21 cellular contexts compared by ENCODE assay signal in genomic region chr4:2252530-2252924, GRCh38. TPM values are rescaled to one million over a fixed set of nuclear protein-coding genes. Genes with fewer than 3 reads are reported as not detected.
A peak's percentile ranks its signal among the peaks of the same experiment; 100 is the strongest.
DNase-seq lines count a peak whose midpoint lies in the region; ATAC-seq and TF ChIP-seq lines count a peak whose summit lies in the region.
"Had no signal": no experiment of that assay in that cellular context is flagged by ENCODE, and none has a peak within 500 bp of the region (broad histone marks: within the 10 kb centered on the region; RNA-seq: fewer than 3 reads in every experiment).

No MANE protein-coding gene starts in this region.

- no peak for TF ChIP-seq EP300 in SK-N-SH (IDR thresholded peaks at IDR 0.05; ENCODE audit: borderline replicate concordance in 1 of 2, low read depth in 1 of 2, low read length in 1 of 2)

- H3K36me3 Mint-ChIP-seq in central memory CD8-positive, alpha-beta T cell (ENCODE audit: insufficient read depth) = peaks cover 55% of the 10 kb centered on the region

- peak overlapping the region; percentile 29 for H3K27ac Mint-ChIP-seq in central memory CD8-positive, alpha-beta T cell (ENCODE audit: low read depth)
- H3K27ac Mint-ChIP-seq: B cell had no signal

- no peaks in the 10 kb centered on the region for H3F3A ChIP-seq in SK-N-SH (replicated peaks; ENCODE audit: insufficient read depth)

- peaks cover 14% of the 10 kb centered on the region for H3K79me2 ChIP-seq in SK-N-SH (ENCODE audit: insufficient read depth)
- peaks cover 38% of the 10 kb centered on the region for H3K79me2 ChIP-seq in osteoblast (ENCODE audit: insufficient read depth, low read length)
- H3K79me2 ChIP-seq: parathyroid adenoma had no signal

- H3K4me2 ChIP-seq in SK-N-SH = no peak overlapping the region
- no peak overlapping the region for H3K4me2 ChIP-seq in osteoblast (ENCODE audit: insufficient read depth, low read length)

- H4K20me1 ChIP-seq in SK-N-SH (ENCODE audit: insufficient read depth) (peaks cover 47% of the 10 kb centered on the region), osteoblast (ENCODE audit: insufficient read depth, low read length) (peaks cover 67% of the 10 kb centered on the region)

- CTCF ChIA-PET in SK-N-SH (lab: Yijun Ruan, JAX) = no interaction called here

- WGBS in SK-N-SH (ENCODE audit: low lambda C conversion rate) = 97% methylated on average over 5 of the region's 8 CpGs

- peaks cover 0 to 21% of the 10 kb centered on the region in 2 experiments; a peak in 1 of 4 replicates for H3K4me1 ChIP-seq in SK-N-SH (ENCODE audit: control insufficient read depth in 1 of 2, insufficient read depth in 2 of 2, low read depth in 1 of 2, low read length in 1 of 2)
- peaks cover 18% of the 10 kb centered on the region for H3K4me1 ChIP-seq in osteoblast (ENCODE audit: insufficient read depth, low read length)
- H3K4me1 ChIP-seq: parathyroid adenoma had no signal

- H2AFZ ChIP-seq in SK-N-SH (ENCODE audit: low read depth) = no peak overlapping the region
- no peak overlapping the region for H2AFZ ChIP-seq in osteoblast (ENCODE audit: low read length)
- H2AFZ ChIP-seq: parathyroid adenoma had no signal

- ATAC-seq in SK-N-SH treated with all-trans-retinoic acid at 6 μM for 48 hours (no peak), HG03039 (IDR thresholded peaks at IDR 0.05; ENCODE audit: unreplicated experiment) (no peak), HG03108 (IDR thresholded peaks at IDR 0.05; ENCODE audit: unreplicated experiment) (no peak)
- ATAC-seq in central memory CD8-positive, alpha-beta T cell (replicated peaks; ENCODE audit: extremely low read depth, poor library complexity, severe bottlenecking) = no peak
- ATAC-seq: naive thymus-derived CD4-positive, alpha-beta T cell had no signal

- no peaks in the 10 kb centered on the region for H3K9me3 Mint-ChIP-seq in central memory CD8-positive, alpha-beta T cell
- H3K9me3 Mint-ChIP-seq: naive thymus-derived CD4-positive, alpha-beta T cell had no signal

- TF ChIP-seq CTCF in SK-N-SH (IDR thresholded peaks at IDR 0.05) = no peak
- no peak for TF ChIP-seq CTCF in GM13976 (IDR thresholded peaks at IDR 0.05; ENCODE audit: borderline replicate concordance, control extremely low read depth, extremely low read depth, insufficient read depth, missing control alignments)
- TF ChIP-seq CTCF in osteoblast (IDR thresholded peaks at IDR 0.05; ENCODE audit: extremely low read depth, low read depth, low read length) = no peak

- H3K36me3 ChIP-seq in SK-N-SH (replicated peaks in 1 of 2; ENCODE audit: control insufficient read depth in 1 of 2, insufficient read depth in 2 of 2, low read length in 1 of 2) = peaks cover 0 to 73% of the 10 kb centered on the region in 2 experiments
- H3K36me3 ChIP-seq in osteoblast (ENCODE audit: insufficient read depth, low read length) = peaks cover 41% of the 10 kb centered on the region

- no peak overlapping the region for H3K27ac ChIP-seq in SK-N-SH (ENCODE audit: low read depth in 2 of 2, low read length in 1 of 2)
- no peak overlapping the region for H3K27ac ChIP-seq in osteoblast (ENCODE audit: low read depth, low read length)
- H3K27ac ChIP-seq: 22Rv1, HL-60, parathyroid adenoma had no signal

- POLR2A ChIA-PET in SK-N-SH (lab: Yijun Ruan, JAX) = no interaction called here

- no peak overlapping the region for H3K4me3 ChIP-seq in SK-N-SH (ENCODE audit: low read depth in 2 of 2, low read length in 1 of 2)
- H3K4me3 ChIP-seq in osteoblast (ENCODE audit: insufficient read depth, low read length) = no peak overlapping the region
- H3K4me3 ChIP-seq: upper lobe of left lung had no signal

- H3K27me3 Mint-ChIP-seq in central memory CD8-positive, alpha-beta T cell = no peaks in the 10 kb centered on the region
- H3K27me3 Mint-ChIP-seq: B cell; naive thymus-derived CD4-positive, alpha-beta T cell had no signal

- H3K4me3 Mint-ChIP-seq in central memory CD8-positive, alpha-beta T cell = peak overlapping the region; percentile 23
- H3K4me3 Mint-ChIP-seq: B cell; naive thymus-derived CD4-positive, alpha-beta T cell had no signal

- no peaks in the 10 kb centered on the region for H3K9me2 ChIP-seq in SK-N-SH

- in situ Hi-C loops in GM13976 (cut with MboI; ENCODE audit: low sequenced_read_pairs, unreplicated experiment) = no loop called here
- in situ Hi-C loops in KBM-7 (cut with MboI; ENCODE audit: low pct_unique_long_range_greater_than_20kb, low sequenced_read_pairs) = no loop called here

- no peaks in the 10 kb centered on the region for H3K27me3 ChIP-seq in SK-N-SH (ENCODE audit: insufficient read depth)
- no peaks in the 10 kb centered on the region for H3K27me3 ChIP-seq in osteoblast (ENCODE audit: insufficient read depth, low read length)
- H3K27me3 ChIP-seq: upper lobe of left lung had no signal

- no peak for TF ChIP-seq RAD21 in SK-N-SH (IDR thresholded peaks at IDR 0.05; ENCODE audit: low read length)

- H3K9ac ChIP-seq in SK-N-SH = no peak overlapping the region
- H3K9ac ChIP-seq: parathyroid adenoma had no signal

- DNase-seq in SK-N-SH (peak; percentile 41), GM13976 (ENCODE audit: low spot score) (peak; percentile 18), osteoblast (ENCODE audit: insufficient read length, low spot score, missing footprints) (peak; percentile 57), KBM-7 (no peak)
- DNase-seq in central memory CD8-positive, alpha-beta T cell (ENCODE audit: low spot score in 2 of 2) = peak in 1 of 2 donors; percentile 6
- DNase-seq: activated effector memory CD4-positive, alpha-beta T cell treated with anti-CD3 and anti-CD28 coated beads, Interleukin-2, amount 50 U/mL, for 16 hours; amniotic stem cell; foreskin melanocyte; kidney glomerular epithelial cell; NCI-H1436; NCI-H2171; NCI-H524 treated with DMSO at 0.1 percent for 48 hours had no signal

- H3K4me1 Mint-ChIP-seq in central memory CD8-positive, alpha-beta T cell = peaks cover 16% of the 10 kb centered on the region

- H3K9me3 ChIP-seq in SK-N-SH (no peaks in the 10 kb centered on the region), osteoblast (ENCODE audit: low read depth, low read length) (no peaks in the 10 kb centered on the region)
- H3K9me3 ChIP-seq: upper lobe of left lung had no signal

TF ChIP-seq in SK-N-SH, 30 proteins besides CTCF, POLR2A, EP300 and RAD21 (continues in another document):
- no peak for TF ChIP-seq CHD2 (IDR thresholded peaks at IDR 0.05; ENCODE audit: low read length, partially characterized antibody)
- no peak for TF ChIP-seq YY1 (IDR thresholded peaks at IDR 0.05; ENCODE audit: low read depth)
- no peak for TF ChIP-seq USF1 (IDR thresholded peaks at IDR 0.05; ENCODE audit: borderline replicate concordance, low read depth)
- no peak for TF ChIP-seq EZH2phosphoT487 (IDR thresholded peaks at IDR 0.05; ENCODE audit: borderline replicate concordance, low read depth)
- no peak for TF ChIP-seq TAF1 (IDR thresholded peaks at IDR 0.05; ENCODE audit: borderline replicate concordance, low read depth, low read length)
- no peak for TF ChIP-seq NRF1 (IDR thresholded peaks at IDR 0.05; ENCODE audit: low read depth, low read length)
- no peak for TF ChIP-seq GATA2 (CRISPR knock-in tag; IDR thresholded peaks at IDR 0.05)

TF ChIP-seq in SK-N-SH treated with all-trans-retinoic acid at 6 μM for 48 hours, 23 proteins besides CTCF, POLR2A, EP300 and RAD21 (continues in another document):
- TF ChIP-seq ISL1 (CRISPR knock-in tag; IDR thresholded peaks at IDR 0.05) = no peak
- TF ChIP-seq BACH2 (CRISPR knock-in tag; IDR thresholded peaks at IDR 0.05; ENCODE audit: borderline replicate concordance) = no peak
- TF ChIP-seq CSDC2 (CRISPR knock-in tag; IDR thresholded peaks at IDR 0.05) = no peak
- TF ChIP-seq OSR1 (CRISPR knock-in tag; IDR thresholded peaks at IDR 0.05) = no peak
- TF ChIP-seq PPARA (CRISPR knock-in tag; IDR thresholded peaks at IDR 0.05; ENCODE audit: borderline replicate concordance) = no peak
- no peak for TF ChIP-seq ZNF70 (CRISPR knock-in tag; IDR thresholded peaks at IDR 0.05)
- no peak for TF ChIP-seq TOX (CRISPR knock-in tag; IDR thresholded peaks at IDR 0.05; ENCODE audit: borderline replicate concordance)
- TF ChIP-seq TCF4 (CRISPR knock-in tag; IDR thresholded peaks at IDR 0.05; ENCODE audit: borderline replicate concordance) = no peak
- no peak for TF ChIP-seq TSHZ2 (CRISPR knock-in tag; IDR thresholded peaks at IDR 0.05)

RNA-seq across cellular contexts. Expression of gene MXD4, which starts 9.4 kb away (rescaled TPM):
- 38.6 and 42.2 TPM in 2 replicates for polyA plus RNA-seq in SK-N-SH (2012; rRNA removed)
- 17.3 and 28.2 TPM in 2 replicates for polyA plus RNA-seq in SK-N-SH (2012; cell fraction: cytosol; rRNA removed)
- 58.8 and 62.0 TPM in 2 replicates for polyA plus RNA-seq in SK-N-SH (2012; cell fraction: nucleus; rRNA removed)
- 53.3 and 56.8 TPM in 2 replicates for total RNA-seq in osteoblast

RNA-seq across cellular contexts. Expression of gene HAUS3, which starts 10.6 kb away (rescaled TPM):
- 6.3 and 6.4 TPM in 2 replicates for polyA plus RNA-seq in SK-N-SH (2012; rRNA removed)
- polyA plus RNA-seq in SK-N-SH (2012; cell fraction: cytosol; rRNA removed) = 4.0 and 4.4 TPM in 2 replicates
- 15.3 and 15.8 TPM in 2 replicates for polyA plus RNA-seq in SK-N-SH (2012; cell fraction: nucleus; rRNA removed)
- 8.7 and 9.7 TPM in 2 replicates for total RNA-seq in osteoblast

RNA-seq across cellular contexts. Expression of gene POLN, which starts 10.6 kb away (rescaled TPM):
- polyA plus RNA-seq in SK-N-SH (2012; rRNA removed) = 0.67 and 1.2 TPM in 2 replicates
- polyA plus RNA-seq in SK-N-SH (2012; cell fraction: cytosol; rRNA removed) = 0.31 and 0.38 TPM in 2 replicates
- polyA plus RNA-seq in SK-N-SH (2012; cell fraction: nucleus; rRNA removed) = 4.2 and 4.9 TPM in 2 replicates
- total RNA-seq in osteoblast = 2.9 and 4.1 TPM in 2 replicates
